In genomic region chr5:64165500-64166200, GRCh38 we compare ENCODE assay signal across 8 cellular contexts. TPM values are rescaled to one million over a fixed set of nuclear protein-coding genes. Genes with fewer than 3 reads are reported as not detected.
DNase-seq lines count a peak whose midpoint lies in the region; ATAC-seq and TF ChIP-seq lines count a peak whose summit lies in the region.

Gene RNF180 (plus strand): TSS chr5:64165843. CDS start chr5:64200808, 34,965 bp downstream.

- intact Hi-C loops in left colon (cut with DNase I, micrococcal nuclease), result no loop called here

- TF ChIP-seq CTCF in MM.1S (IDR thresholded peaks at IDR 0.05; ENCODE audit: low read length), result no peak
- TF ChIP-seq CTCF in choroid plexus epithelial cell (conservative IDR thresholded peaks at IDR 0.05; ENCODE audit: low read depth, low read length), result no peak

- H3F3A ChIP-seq in MM.1S (ENCODE audit: insufficient read depth, low read length), result no peaks in the 10 kb centered on the region

- no peaks in the 10 kb centered on the region for H3K9me3 ChIP-seq in MM.1S (replicated peaks; ENCODE audit: insufficient read depth, low read length)

- DNase-seq in NCI-H345 (lab: John Stamatoyannopoulos, UW), result peak; percentile 33
- DNase-seq in NCI-H345 treated with DMSO at 0.1 percent for 48 hours (lab: John Stamatoyannopoulos, UW; ENCODE audit: unreplicated experiment), result no peak
- peak; percentile 58 for DNase-seq in MM.1S
- peak; percentile 27 for DNase-seq in choroid plexus epithelial cell (ENCODE audit: low read depth)
- peak in 1 of 2 donors; percentile 36 for DNase-seq in left colon
- peak; percentile 26 for DNase-seq in stimulated activated CD8-positive, alpha-beta memory T cell treated with anti-CD3 and anti-CD28 coated beads, Interleukin-4, amount 100 ng/mL, for 48 hours
- DNase-seq in SIG-M5 treated with dmso at 0.1 percent for 504 hours (lab: John Stamatoyannopoulos, UW; ENCODE audit: unreplicated experiment), result no peak
- DNase-seq in KG1 (lab: John Stamatoyannopoulos, UW), result no peak

- peak within 1 kb of the TSS; percentile 74 for H3K4me3 ChIP-seq in MM.1S (ENCODE audit: low read length)
- peak within 1 kb of the TSS; percentile 56 for H3K4me3 ChIP-seq in choroid plexus epithelial cell (ENCODE audit: low read depth, low read length)

- H3K27me3 ChIP-seq in MM.1S (replicated peaks; ENCODE audit: insufficient read depth, low read length), result no peaks in the 10 kb centered on the region

- H4K20me1 ChIP-seq in MM.1S (ENCODE audit: insufficient read depth, low read length), result no peaks in the 10 kb centered on the region

- H2AFZ ChIP-seq in MM.1S (ENCODE audit: low read length), result peak within 1 kb of the TSS; percentile 92

- H3K36me3 ChIP-seq in MM.1S (replicated peaks; ENCODE audit: insufficient read depth, low read length), result no peaks in the 10 kb centered on the region

- peak; percentile 75 for ATAC-seq in left colon

- H3K9ac ChIP-seq in MM.1S (ENCODE audit: low read length), result peak within 1 kb of the TSS; percentile 56; the same call in 1 of the 2 replicates

- H3K27ac ChIP-seq in MM.1S (ENCODE audit: low read length), result no peak within 1 kb of the TSS

- peak within 1 kb of the TSS; percentile 91 for H3K4me2 ChIP-seq in MM.1S (ENCODE audit: low read depth, low read length)

- H3K9me2 ChIP-seq in MM.1S (replicated peaks; ENCODE audit: insufficient read depth, low read length), result no peaks in the 10 kb centered on the region; the same call in 1 of the 2 replicates

- H3K79me2 ChIP-seq in MM.1S (ENCODE audit: low read length), result no peaks in the 10 kb centered on the region; the same call in 1 of the 2 replicates

- peaks cover 7% of the 10 kb centered on the region for H3K4me1 ChIP-seq in MM.1S (ENCODE audit: low read length)

RNA-seq across cellular contexts. Expression of gene RNF180, which starts in this region (rescaled TPM):
- total RNA-seq in left colon, result 1 to 10 TPM; 2.0 to 3.5 TPM

Comparison
In these comparisons a context has a peak if more than half of its experiments do, and no peak if none do; other contexts are left out.
1. DNase-seq: peak in NCI-H345 (single experiment), MM.1S (single experiment), choroid plexus epithelial cell (single experiment) and stimulated activated CD8-positive, alpha-beta memory T cell treated with anti-CD3 and anti-CD28 coated beads, Interleukin-4, amount 100 ng/mL, for 48 hours (single experiment); none in NCI-H345 treated with DMSO at 0.1 percent for 48 hours (single experiment), SIG-M5 treated with dmso at 0.1 percent for 504 hours (single experiment) and KG1 (single experiment).